ENCODE assay signal across 23 cellular contexts in genomic region chr7:50697686-50698085, GRCh38.
DNase-seq lines count a peak whose midpoint lies in the region; ATAC-seq and TF ChIP-seq lines count a peak whose summit lies in the region.
"Had no signal": no experiment of that assay in that cellular context is flagged by ENCODE, and none has a peak within 500 bp of the region (broad histone marks: within the 10 kb centered on the region; RNA-seq: fewer than 3 reads in every experiment).

No MANE protein-coding gene starts in this region.

- no peaks in the 10 kb centered on the region for H3K9me2 ChIP-seq in Loucy (replicated peaks; ENCODE audit: low read depth, low read length)

- H4K20me1 ChIP-seq in Loucy (ENCODE audit: insufficient read depth, low read length, poor library complexity, severe bottlenecking): no peaks in the 10 kb centered on the region

- H3K79me1 ChIP-seq in mesenchymal stem cell (replicated peaks; ENCODE audit: low read length, poor library complexity, severe bottlenecking): peaks cover 28% of the 10 kb centered on the region

- no peaks in the 10 kb centered on the region for H3K36me3 ChIP-seq in Loucy (ENCODE audit: insufficient read depth, low read length)
- peaks cover 22 to 47% of the 10 kb centered on the region in 2 experiments for H3K36me3 ChIP-seq in mesenchymal stem cell (ENCODE audit: control insufficient read depth in 1 of 2, insufficient read depth in 2 of 2, low read depth in 1 of 2, low read length in 2 of 2)
- peaks cover 17% of the 10 kb centered on the region for H3K36me3 ChIP-seq in HAP-1 (replicated peaks)
- H3K36me3 ChIP-seq: BE2C had no signal

- H2BK15ac ChIP-seq in mesenchymal stem cell (ENCODE audit: low read depth, poor library complexity, severe bottlenecking): no peak overlapping the region

- H2AFZ ChIP-seq in Loucy (ENCODE audit: low read length) (peak overlapping the region; percentile 40; the same call in 1 of the 2 replicates), mesenchymal stem cell (ENCODE audit: low read depth, low read length) (peak overlapping the region; percentile 37)

- H2BK5ac ChIP-seq in mesenchymal stem cell (ENCODE audit: low read depth, low read length, poor library complexity, severe bottlenecking): no peak overlapping the region

- no peaks in the 10 kb centered on the region for H3F3A ChIP-seq in Loucy (ENCODE audit: low read depth)

- DNase-seq in mesenchymal stem cell (peak; percentile 36), substantia nigra (lab: John Stamatoyannopoulos, UW) (peak in 7 of 49 donors; percentile 26 to 50 (median 36)), NCI-H1092 (lab: John Stamatoyannopoulos, UW) (no peak), HAP-1 (ENCODE audit: low spot score in 2 of 2) (no peak), foreskin melanocyte (no peak)
- DNase-seq: ACHN; activated CD4-positive, alpha-beta T cell treated with anti-CD3 and anti-CD28 coated beads for 36 hours; amniotic stem cell; BE2C; brain microvascular endothelial cell; CD8-positive, alpha-beta T cell; left ventricle myocardium superior; naive thymus-derived CD4-positive, alpha-beta T cell; NCI-H1436 treated with DMSO at 0.1 percent for 48 hours; NCI-H2081 treated with DMSO at 0.1 percent for 48 hours; NCI-H345; stimulated activated naive CD8-positive, alpha-beta T cell treated with anti-CD3 and anti-CD28 coated beads, Interleukin-15, Interleukin-2, amounts not matched to agents 100 U/mL and 50 U/mL, for 24 hours; tibial artery had no signal

- H4K91ac ChIP-seq in mesenchymal stem cell (ENCODE audit: low read length): peak overlapping the region; percentile 53

- peak overlapping the region in 1 of 2 experiments; percentile 90 for H3K23ac ChIP-seq in mesenchymal stem cell (ENCODE audit: low read length in 2 of 2)

- H2AK5ac ChIP-seq in mesenchymal stem cell (ENCODE audit: low read length, severe bottlenecking): no peak overlapping the region

- H3K27me3 ChIP-seq in Loucy (ENCODE audit: insufficient read depth, low read length, poor library complexity, severe bottlenecking) (no peaks in the 10 kb centered on the region), mesenchymal stem cell (ENCODE audit: control insufficient read depth in 1 of 2, insufficient read depth in 1 of 2, low read length in 2 of 2) (no peaks in the 10 kb centered on the region), HAP-1 (ENCODE audit: low read depth) (no peaks in the 10 kb centered on the region)
- H3K27me3 ChIP-seq: brain microvascular endothelial cell, neutrophil, tibial artery had no signal

- H3K9ac ChIP-seq in Loucy (ENCODE audit: low read depth, low read length, poor library complexity, severe bottlenecking) (no peak overlapping the region), mesenchymal stem cell (ENCODE audit: low read length) (no peak overlapping the region)

- H3K4me3 ChIP-seq in Loucy (ENCODE audit: low read length, poor library complexity, severe bottlenecking) (no peak overlapping the region), mesenchymal stem cell (ENCODE audit: insufficient read depth in 1 of 2, low read depth in 1 of 2, low read length in 2 of 2) (no peak overlapping the region), HAP-1 (no peak overlapping the region)
- H3K4me3 ChIP-seq: skin epidermis, tibial artery had no signal

- H3K27ac ChIP-seq in mesenchymal stem cell (ENCODE audit: low read length, poor library complexity, severe bottlenecking) (no peak overlapping the region), substantia nigra (ENCODE audit: low read depth, low read length, poor library complexity, severe bottlenecking) (peak overlapping the region; percentile 17)
- H3K27ac ChIP-seq: brain microvascular endothelial cell, neutrophil, skin epidermis, tibial artery had no signal

- H3K9me3 ChIP-seq in Loucy (ENCODE audit: insufficient read depth, low read depth, low read length) (no peaks in the 10 kb centered on the region), mesenchymal stem cell (ENCODE audit: control insufficient read depth, low read length) (no peaks in the 10 kb centered on the region), HAP-1 (no peaks in the 10 kb centered on the region)
- H3K9me3 ChIP-seq: BE2C, neutrophil, tibial artery had no signal

- H3K4ac ChIP-seq in mesenchymal stem cell (ENCODE audit: low read depth in 1 of 2, low read length in 2 of 2): no peak overlapping the region

- peak overlapping the region; percentile 89 for H4K8ac ChIP-seq in mesenchymal stem cell (ENCODE audit: low read length)

- no peaks in the 10 kb centered on the region for H3K79me2 ChIP-seq in Loucy (ENCODE audit: insufficient read depth, low read length)

- H2BK12ac ChIP-seq in mesenchymal stem cell (ENCODE audit: low read length in 2 of 2): peak overlapping the region; percentile 55 to 79

- in situ Hi-C loops in HAP-1 (cut with MboI; ENCODE audit: low sequenced_read_pairs): no loop called here

- ATAC-seq in esophagus mucosa: peak; percentile 22
- no peak for ATAC-seq in HG02798 (IDR thresholded peaks at IDR 0.05; ENCODE audit: poor library complexity, unreplicated experiment)
- ATAC-seq: activated CD4-positive, alpha-beta T cell treated with anti-CD3 and anti-CD28 coated beads for 36 hours; CD8-positive, alpha-beta T cell; stimulated activated naive CD8-positive, alpha-beta T cell treated with anti-CD3 and anti-CD28 coated beads, Interleukin-15, Interleukin-2, amounts not matched to agents 100 U/mL and 50 U/mL, for 24 hours had no signal

- H3K18ac ChIP-seq in mesenchymal stem cell (ENCODE audit: low read depth in 1 of 2, low read length in 2 of 2): peak overlapping the region in 1 of 2 experiments; percentile 82

- H2BK120ac ChIP-seq in mesenchymal stem cell (ENCODE audit: low read depth, low read length): no peak overlapping the region

- TF ChIP-seq CTCF in Loucy (conservative IDR thresholded peaks at IDR 0.05; ENCODE audit: low read length): no peak

- 52% methylated on average over 2 of the region's 2 CpGs for WGBS in mesenchymal stem cell

- H3K4me1 ChIP-seq in Loucy (ENCODE audit: insufficient read depth, low read length, poor library complexity, severe bottlenecking): no peaks in the 10 kb centered on the region
- H3K4me1 ChIP-seq in mesenchymal stem cell (ENCODE audit: control insufficient read depth, insufficient read depth, low read depth, low read length): peaks cover 9% of the 10 kb centered on the region
- peaks cover 3% of the 10 kb centered on the region; the same call in 1 of the 2 replicates for H3K4me1 ChIP-seq in HAP-1
- H3K4me1 ChIP-seq: BE2C had no signal

- peak overlapping the region in 1 of 2 experiments; percentile 96 for H3K14ac ChIP-seq in mesenchymal stem cell (ENCODE audit: low read length in 2 of 2)

- H3K4me2 ChIP-seq in Loucy (ENCODE audit: low read depth, low read length, poor library complexity, severe bottlenecking) (no peak overlapping the region), mesenchymal stem cell (ENCODE audit: low read length, poor library complexity, severe bottlenecking) (no peak overlapping the region)
